9 cellular contexts compared by ENCODE assay signal in genomic region chr22:30309981-30310672, GRCh38. TPM values are rescaled to one million over a fixed set of nuclear protein-coding genes. Genes with fewer than 3 reads are reported as not detected.
DNase-seq lines count a peak whose midpoint lies in the region; ATAC-seq, FAIRE-seq and TF ChIP-seq lines count a peak whose summit lies in the region.
"Had no signal": no experiment of that assay in that cellular context is flagged by ENCODE, and none has a peak within 500 bp of the region (broad histone marks: within the 10 kb centered on the region; RNA-seq: fewer than 3 reads in every experiment).

No MANE protein-coding gene starts in this region.

- no peaks in the 10 kb centered on the region for H3K27me3 ChIP-seq in esophagus squamous epithelium
- no peaks in the 10 kb centered on the region for H3K27me3 ChIP-seq in SJCRH30

- TF ChIP-seq POLR2A in esophagus squamous epithelium (IDR thresholded peaks at IDR 0.05) = peak in 1 of 4 donors; percentile 35

- no peaks in the 10 kb centered on the region for H3K27me3 Mint-ChIP-seq in activated T-cell treated with anti-CD3 and anti-CD28 coated beads, Interleukin-2, amount 50 U/mL, for 72 hours (ENCODE audit: low read depth)

- no peak for TF ChIP-seq CTCF in esophagus squamous epithelium (IDR thresholded peaks at IDR 0.05)

- H3K4me3 Mint-ChIP-seq in activated T-cell treated with anti-CD3 and anti-CD28 coated beads, Interleukin-2, amount 50 U/mL, for 72 hours = peak overlapping the region; percentile 23 to 68

- H3K36me3 ChIP-seq in esophagus squamous epithelium (peaks cover 0 to 6% (median 0%) of the 10 kb centered on the region in 3 donors), SJCRH30 (no peaks in the 10 kb centered on the region)

- H3K9me3 ChIP-seq in esophagus squamous epithelium = no peaks in the 10 kb centered on the region
- H3K9me3 ChIP-seq in SJCRH30 (replicated peaks) = no peaks in the 10 kb centered on the region

- FAIRE-seq in HTR-8/SVneo (lab: Jason Lieb, UNC) = no peak
- FAIRE-seq: G401.6 had no signal

- H3K4me1 Mint-ChIP-seq in activated T-cell treated with anti-CD3 and anti-CD28 coated beads, Interleukin-2, amount 50 U/mL, for 72 hours (ENCODE audit: low read depth) = peaks cover 97% of the 10 kb centered on the region

- DNase-seq in activated T-cell treated with anti-CD3 and anti-CD28 coated beads, Interleukin-2, amount 50 U/mL, for 72 hours = no peak
- DNase-seq in activated T-cell treated with anti-CD3 and anti-CD28 coated beads for 4 hours = no peak
- DNase-seq in NOMO-1 treated with dmso at 0.1 percent for 144 hours (lab: John Stamatoyannopoulos, UW; ENCODE audit: unreplicated experiment) = peak; percentile 70
- no peak for DNase-seq in esophagus squamous epithelium (lab: John Stamatoyannopoulos, UW)
- DNase-seq in sciatic nerve (ENCODE audit: low spot score) = no peak
- no peak for DNase-seq in HTR-8/SVneo (ENCODE audit: insufficient read length, low spot score)
- DNase-seq in SJCRH30 = no peak

- H3K9me3 Mint-ChIP-seq in activated T-cell treated with anti-CD3 and anti-CD28 coated beads, Interleukin-2, amount 50 U/mL, for 72 hours = no peaks in the 10 kb centered on the region

- H3K27ac Mint-ChIP-seq in activated T-cell treated with anti-CD3 and anti-CD28 coated beads, Interleukin-2, amount 50 U/mL, for 72 hours = peak overlapping the region; percentile 78

- peak; percentile 29 to 47 for ATAC-seq in activated T-cell treated with anti-CD3 and anti-CD28 coated beads, Interleukin-2, amount 50 U/mL, for 72 hours (replicated peaks in 1 of 2)
- ATAC-seq in sciatic nerve = peak; percentile 46
- no peak for ATAC-seq in HG03378 (IDR thresholded peaks at IDR 0.05; ENCODE audit: unreplicated experiment)

- H3K4me3 ChIP-seq in esophagus squamous epithelium (peak overlapping the region in 1 of 4 donors; percentile 22), SJCRH30 (no peak overlapping the region)

- H3K27ac ChIP-seq in esophagus squamous epithelium (peak overlapping the region; percentile 88 to 99 (median 94)), SJCRH30 (no peak overlapping the region)

- peaks cover 5 to 10% of the 10 kb centered on the region in 2 donors for H3K36me3 Mint-ChIP-seq in activated T-cell treated with anti-CD3 and anti-CD28 coated beads, Interleukin-2, amount 50 U/mL, for 72 hours (ENCODE audit: insufficient read depth in 2 of 2)

- WGBS in esophagus squamous epithelium, 2 donors = 25 to 52% methylated on average over 4 to 6 of the region's 6 CpGs

- intact Hi-C loops in esophagus squamous epithelium (cut with DNase I) = no loop called here
- intact Hi-C loops in sciatic nerve (cut with DNase I) = no loop called here

- H3K4me1 ChIP-seq in esophagus squamous epithelium (peaks cover 82 to 100% (median 98%) of the 10 kb centered on the region in 3 donors), SJCRH30 (0 out of 2 replicates have a peak, but pooled peaks cover 3% of the 10 kb centered on the region)

RNA-seq across cellular contexts. Expression of gene TBC1D10A, which starts 16.6 kb away (rescaled TPM):
- 10 to 100 TPM; 25.6 to 30.0 TPM for total RNA-seq in activated T-cell treated with anti-CD3 and anti-CD28 coated beads, Interleukin-2, amount 50 U/mL, for 72 hours
- 10 to 100 TPM; 40.7 to 55.1 (median 47.0) TPM for total RNA-seq in esophagus squamous epithelium
- 29.4 TPM for total RNA-seq in sciatic nerve
- 4.8 and 5.8 TPM in 2 replicates for total RNA-seq in SJCRH30 (2014; rRNA removed; shearing (Covaris generic))

RNA-seq across cellular contexts. Expression of gene CASTOR1, which starts 20.8 kb away (rescaled TPM):
- 1 to 10 TPM; 6.2 to 7.4 TPM for total RNA-seq in activated T-cell treated with anti-CD3 and anti-CD28 coated beads, Interleukin-2, amount 50 U/mL, for 72 hours
- total RNA-seq in esophagus squamous epithelium (10 to 100 TPM; 18.9 to 76.4 (median 40.7) TPM), sciatic nerve (15.9 TPM)
- 1.2 and 2.1 TPM in 2 replicates for total RNA-seq in SJCRH30 (2014; rRNA removed; shearing (Covaris generic))

RNA-seq across cellular contexts. Expression of gene OSM, which starts 43.5 kb away (rescaled TPM):
- 10 to 100 TPM; 20.9 to 21.9 TPM for total RNA-seq in activated T-cell treated with anti-CD3 and anti-CD28 coated beads, Interleukin-2, amount 50 U/mL, for 72 hours
- total RNA-seq in esophagus squamous epithelium = 1 to 10 TPM in 1 of 4 donors, under 1 TPM in 2, not detected in 1; 0.19 to 5.7 (median 0.19) TPM
- 6.4 TPM for total RNA-seq in sciatic nerve
- total RNA-seq in SJCRH30 (2014; rRNA removed; shearing (Covaris generic)) = not detected in 2 replicates

RNA-seq across cellular contexts. Expression of gene SF3A1, which starts 46.6 kb away (rescaled TPM):
- total RNA-seq in activated T-cell treated with anti-CD3 and anti-CD28 coated beads, Interleukin-2, amount 50 U/mL, for 72 hours = 100 to 1,000 TPM; 298 to 325 TPM
- total RNA-seq in esophagus squamous epithelium = 10 to 100 TPM; 29.1 to 94.2 (median 63.3) TPM
- 138 TPM for total RNA-seq in sciatic nerve
- 45.2 and 64.7 TPM in 2 replicates for total RNA-seq in SJCRH30 (2014; rRNA removed; shearing (Covaris generic))

RNA-seq across cellular contexts. Expression of gene CCDC157, which starts 46.7 kb away (rescaled TPM):
- 1 to 10 TPM; 3.2 to 3.7 TPM for total RNA-seq in activated T-cell treated with anti-CD3 and anti-CD28 coated beads, Interleukin-2, amount 50 U/mL, for 72 hours
- total RNA-seq in esophagus squamous epithelium = 1 to 10 TPM in 3 of 4 donors, under 1 TPM in 1; 0.47 to 9.2 (median 3.1) TPM
- 0.71 TPM for total RNA-seq in sciatic nerve
- 1.2 TPM in 2 replicates for total RNA-seq in SJCRH30 (2014; rRNA removed; shearing (Covaris generic))
